Comparison of ENCODE assay signal across 1 cellular context in the genomic region with DNA sequence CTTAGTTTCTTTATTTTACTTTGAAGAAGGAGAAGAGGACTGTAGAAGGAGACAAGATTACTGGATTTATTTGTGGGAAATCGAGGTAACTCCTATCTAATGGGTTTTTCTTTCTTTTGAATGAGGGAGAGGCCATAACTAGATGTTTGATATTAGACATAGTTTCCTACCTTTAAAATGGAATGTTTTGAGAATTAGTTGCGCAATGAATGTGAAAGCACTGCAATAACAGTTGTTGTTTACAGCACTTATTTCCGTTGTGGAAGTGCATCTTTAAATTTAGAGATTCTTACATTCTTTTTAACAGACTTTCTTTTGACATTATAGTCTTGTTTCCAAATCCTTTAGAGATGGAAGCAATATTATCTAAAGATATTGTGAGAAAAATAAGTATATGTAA.
TF ChIP-seq lines count a peak whose summit lies in the region.

No MANE protein-coding gene starts in this region.

TF ChIP-seq in HepG2, 621 proteins besides CTCF, POLR2A, EP300 and RAD21:
- TF ChIP-seq TIGD3 (CRISPR knock-in tag; IDR thresholded peaks at IDR 0.05; ENCODE audit: borderline replicate concordance) (no peak), ZNF792 (CRISPR knock-in tag; IDR thresholded peaks at IDR 0.05) (no peak), THYN1 (CRISPR knock-in tag; IDR thresholded peaks at IDR 0.05; ENCODE audit: borderline replicate concordance, low read depth) (no peak), JARID2 (CRISPR knock-in tag; IDR thresholded peaks at IDR 0.05; ENCODE audit: insufficient replicate concordance) (no peak), YEATS4 (CRISPR knock-in tag; IDR thresholded peaks at IDR 0.05; ENCODE audit: borderline replicate concordance) (no peak), KLF15 (CRISPR knock-in tag; IDR thresholded peaks at IDR 0.05; ENCODE audit: borderline replicate concordance) (no peak), IRF9 (CRISPR knock-in tag; IDR thresholded peaks at IDR 0.05; ENCODE audit: borderline replicate concordance) (no peak), TBX2 (CRISPR knock-in tag; IDR thresholded peaks at IDR 0.05; ENCODE audit: borderline replicate concordance) (no peak), RXRA (CRISPR knock-in tag; IDR thresholded peaks at IDR 0.05) (no peak), ZFP36 (IDR thresholded peaks at IDR 0.05; ENCODE audit: borderline replicate concordance, low read depth, low read length, partially characterized antibody) (no peak), ZNF780A (CRISPR knock-in tag; IDR thresholded peaks at IDR 0.05) (no peak), USF2 (IDR thresholded peaks at IDR 0.05; ENCODE audit: low read depth, low read length) (no peak), USF2 (CRISPR knock-in tag; IDR thresholded peaks at IDR 0.05; ENCODE audit: borderline replicate concordance) (no peak), DZIP1 (CRISPR knock-in tag; IDR thresholded peaks at IDR 0.05) (no peak), CEBPG (CRISPR knock-in tag; IDR thresholded peaks at IDR 0.05) (0 out of 2 replicates have a peak, but pooled peaks have one; percentile 31), ZNF878 (CRISPR knock-in tag; IDR thresholded peaks at IDR 0.05) (no peak), CEBPB (IDR thresholded peaks at IDR 0.05; ENCODE audit: borderline replicate concordance, low read depth, low read length) (peak; percentile 93), ZHX1 (CRISPR knock-in tag; IDR thresholded peaks at IDR 0.05; ENCODE audit: low read depth) (no peak)
